In the genomic region with DNA sequence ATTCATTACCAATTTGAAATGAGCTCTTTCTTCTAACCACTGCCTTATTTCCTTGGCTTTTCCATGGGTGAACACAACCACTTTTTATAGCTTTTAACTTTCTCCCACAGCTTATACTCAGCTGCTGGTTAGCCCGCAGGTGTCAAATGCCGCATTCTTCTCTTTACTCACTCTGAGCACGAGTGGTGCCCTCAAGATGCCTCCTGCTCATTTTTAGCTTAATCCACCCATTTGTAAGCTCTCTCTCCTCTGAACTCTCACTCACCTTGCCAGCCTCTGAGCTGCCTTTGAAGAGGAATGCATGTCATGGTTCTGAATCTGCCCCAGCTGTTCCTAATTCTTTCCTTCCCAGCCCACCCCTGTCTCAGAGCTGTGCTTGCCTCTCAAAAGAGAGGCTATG, we compare ENCODE assay signal across 25 cellular contexts.
"Had no signal": no experiment of that assay in that cellular context is flagged by ENCODE, and none has a peak within 500 bp of the region (broad histone marks: within the 10 kb centered on the region; RNA-seq: fewer than 3 reads in every experiment).

No MANE protein-coding gene starts in this region.

- DNase-seq: activated CD4-positive, alpha-beta T cell treated with anti-CD3 and anti-CD28 coated beads for 1 hour; activated CD4-positive, alpha-beta T cell treated with anti-CD3 and anti-CD28 coated beads, Interleukin-2, amount 50 U/mL, for 4 hours; activated CD8-positive, alpha-beta memory T cell treated with anti-CD3 and anti-CD28 coated beads, Interleukin-2, amount 50 U/mL, for 48 hours; activated naive CD4-positive, alpha-beta T cell treated with Interleukin-2 at 50 U/mL for 16 hours; activated naive CD8-positive, alpha-beta T cell treated with anti-CD3 and anti-CD28 coated beads for 36 hours; activated T-cell treated with anti-CD3 and anti-CD28 coated beads, Interleukin-2, amount 50 U/mL, for 4 hours; amniotic stem cell; brain microvascular endothelial cell; central memory CD4-positive, alpha-beta T cell; effector memory CD4-positive, alpha-beta T cell; foreskin keratinocyte; immature natural killer cell; left ventricle myocardium superior; naive B cell; occipital lobe; stimulated activated CD4-positive, alpha-beta T cell treated with anti-CD3 and anti-CD28 coated beads, Interleukin-15, amount 100 ng/mL, for 24 hours; stomach; T-helper 1 cell; T-helper 9 cell had no signal

- H3K36me3 ChIP-seq: brain microvascular endothelial cell, stomach, suprapubic skin, tibial nerve had no signal

- H3K27ac ChIP-seq: brain microvascular endothelial cell, foreskin keratinocyte, hepatocyte, stomach, suprapubic skin, tibial nerve had no signal

- H3K27me3 ChIP-seq: brain microvascular endothelial cell, foreskin keratinocyte, hepatocyte, stomach, suprapubic skin, tibial nerve had no signal

- ATAC-seq: activated T-cell treated with anti-CD3 and anti-CD28 coated beads, Interleukin-2, amount 50 U/mL, for 4 hours; foreskin keratinocyte; left ventricle myocardium superior; sciatic nerve; stimulated activated memory B cell treated with anti-CD40 and anti-IgM and Interleukin-4, amounts not matched to agents 10 μg/mL and 1 μg/mL and 100 μg/mL, for 72 hours had no signal

- H2AFZ ChIP-seq: hepatocyte had no signal

- H3K4me2 ChIP-seq: hepatocyte, smooth muscle cell had no signal

- H3K9me3 ChIP-seq: stomach, suprapubic skin, tibial nerve had no signal

- H3K4me3 ChIP-seq: hepatocyte, smooth muscle cell, stomach, suprapubic skin, tibial nerve had no signal

- H3K4me1 ChIP-seq: foreskin keratinocyte, stomach, suprapubic skin, tibial nerve had no signal
